Comparison of ENCODE assay signal across 13 cellular contexts in the genomic region with DNA sequence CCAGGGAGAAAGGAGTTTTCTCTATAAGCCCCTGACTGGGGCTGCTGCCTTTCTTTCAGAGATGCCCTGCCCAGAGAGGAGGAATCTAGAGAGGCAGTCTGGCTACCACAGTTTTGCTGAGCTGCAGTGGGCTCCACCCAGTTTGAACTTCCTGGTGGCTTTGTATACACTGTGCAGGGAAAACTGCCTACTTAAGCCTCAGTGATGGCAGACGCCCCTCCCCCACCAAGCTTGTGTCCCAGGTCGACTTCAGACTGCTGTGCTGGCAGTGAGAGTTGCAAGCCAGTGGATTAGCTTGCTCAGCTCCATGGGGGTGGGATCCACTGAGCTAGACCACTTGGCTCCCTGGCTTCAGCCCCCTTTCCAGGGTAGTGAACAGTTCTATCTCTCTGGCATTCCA. TPM values are rescaled to one million over a fixed set of nuclear protein-coding genes. Genes with fewer than 3 reads are reported as not detected.
DNase-seq lines count a peak whose midpoint lies in the region; ATAC-seq and TF ChIP-seq lines count a peak whose summit lies in the region.
"Not testable (repeated sequence)": the region's sequence is repeated elsewhere in the genome, so short reads cannot be mapped to it uniquely, and the experiment has no call there.
"Had no signal": no experiment of that assay in that cellular context is flagged by ENCODE, and none has a peak within 500 bp of the region (broad histone marks: within the 10 kb centered on the region; RNA-seq: fewer than 3 reads in every experiment).

No MANE protein-coding gene starts in this region.

- H3K4me1 ChIP-seq in NT2/D1 (ENCODE audit: insufficient read depth, insufficient read length); left ventricle myocardium inferior; right lobe of liver: not testable (repeated sequence)

- not testable (repeated sequence) for H3K27me3 ChIP-seq in NT2/D1 (ENCODE audit: insufficient read depth, insufficient read length); right lobe of liver
- H3K27me3 ChIP-seq in left ventricle myocardium inferior (ENCODE audit: low read depth) = peaks cover 11% of the 10 kb centered on the region

- H3K36me3 Mint-ChIP-seq in activated CD4-positive, alpha-beta T cell treated with anti-CD3 and anti-CD28 coated beads, Interleukin-2, amount 10 ng/mL, durations not matched to agents 24 days and 14 days (ENCODE audit: low read depth) = peaks cover 19% of the 10 kb centered on the region

- intact Hi-C loops in activated CD4-positive, alpha-beta T cell treated with anti-CD3 and anti-CD28 coated beads, Interleukin-2, amount 10 ng/mL, durations not matched to agents 24 days and 14 days (cut with micrococcal nuclease); left ventricle myocardium inferior (cut with micrococcal nuclease); right lobe of liver (cut with DNase I): not testable (repeated sequence)

- TF ChIP-seq POLR2A in right lobe of liver (IDR thresholded peaks at IDR 0.05) = not testable (repeated sequence)

- H3K27ac ChIP-seq in left ventricle myocardium inferior (replicated peaks); right lobe of liver: not testable (repeated sequence)

- ATAC-seq in right lobe of liver = peak in 2 of 4 donors; percentile 30 to 40

- H3K9me3 ChIP-seq in NT2/D1 (ENCODE audit: insufficient read depth, low read length); right lobe of liver: not testable (repeated sequence)
- H3K9me3 ChIP-seq in left ventricle myocardium inferior (replicated peaks) = peaks cover 30% of the 10 kb centered on the region

- DNase-seq in COLO668 (lab: John Stamatoyannopoulos, UW; ENCODE audit: unreplicated experiment) (peak; percentile 92), HuH-7 (ENCODE audit: low spot score) (peak; percentile 13), NCI-H2029 (lab: John Stamatoyannopoulos, UW) (peak; percentile 3), NT2/D1 (ENCODE audit: low read depth, low spot score) (peak; percentile 48), left ventricle myocardium inferior (peak; percentile 32), right lobe of liver (peak; percentile 28 to 58 (median 47)), retinal pigment epithelial cell (ENCODE audit: low read depth) (peak; percentile 38)
- peak; percentile 61 for DNase-seq in activated CD4-positive, alpha-beta T cell treated with anti-CD3 and anti-CD28 coated beads, Interleukin-2, amount 10 ng/mL, durations not matched to agents 24 days and 14 days

- not testable (repeated sequence) for H3K4me3 ChIP-seq in NT2/D1 (ENCODE audit: insufficient read length, low read depth); left ventricle myocardium inferior; right lobe of liver; retinal pigment epithelial cell (ENCODE audit: low read length)

- peaks cover 25% of the 10 kb centered on the region for H3K9me3 Mint-ChIP-seq in activated CD4-positive, alpha-beta T cell treated with anti-CD3 and anti-CD28 coated beads, Interleukin-2, amount 10 ng/mL, durations not matched to agents 24 days and 14 days

- not testable (repeated sequence) for H3K27ac Mint-ChIP-seq in activated CD4-positive, alpha-beta T cell treated with anti-CD3 and anti-CD28 coated beads, Interleukin-2, amount 10 ng/mL, durations not matched to agents 24 days and 14 days

- not testable (repeated sequence) for H3K4me1 Mint-ChIP-seq in activated CD4-positive, alpha-beta T cell treated with anti-CD3 and anti-CD28 coated beads, Interleukin-2, amount 10 ng/mL, durations not matched to agents 24 days and 14 days

- not testable (repeated sequence) for H3K9ac ChIP-seq in NT2/D1 (ENCODE audit: insufficient read length, low read depth)

- H3K4me3 Mint-ChIP-seq in activated CD4-positive, alpha-beta T cell treated with anti-CD3 and anti-CD28 coated beads, Interleukin-2, amount 10 ng/mL, durations not matched to agents 24 days and 14 days = not testable (repeated sequence)

- H3K27me3 Mint-ChIP-seq in activated CD4-positive, alpha-beta T cell treated with anti-CD3 and anti-CD28 coated beads, Interleukin-2, amount 10 ng/mL, durations not matched to agents 24 days and 14 days = peaks cover 17% of the 10 kb centered on the region

- TF ChIP-seq CTCF in left ventricle myocardium inferior (IDR thresholded peaks at IDR 0.05; ENCODE audit: borderline replicate concordance); right lobe of liver (IDR thresholded peaks at IDR 0.05); retinal pigment epithelial cell (conservative IDR thresholded peaks at IDR 0.05; ENCODE audit: low read depth, low read length): not testable (repeated sequence)

- WGBS in right lobe of liver (ENCODE audit: insufficient coverage, low coverage, low lambda C conversion rate, missing lambda C conversion rate) = no CpG with 5 or more reads among the region's 2 CpGs

- not testable (repeated sequence) for H3K36me3 ChIP-seq in NT2/D1 (ENCODE audit: insufficient read depth, insufficient read length, low read length); left ventricle myocardium inferior; right lobe of liver

RNA-seq across cellular contexts. Expression of a gene that starts 8.5 kb away (rescaled TPM):
- total RNA-seq in activated CD4-positive, alpha-beta T cell treated with anti-CD3 and anti-CD28 coated beads, Interleukin-2, amount 10 ng/mL, durations not matched to agents 24 days and 14 days = 0.26 and 0.40 TPM in 2 replicates
- not detected for total RNA-seq in left ventricle myocardium inferior
- under 1 TPM in 1 of 6 experiments, not detected in 5; 0.12 TPM for total RNA-seq in right lobe of liver
- total RNA-seq: bronchial epithelial cell, epithelial cell of proximal tubule, H1, pulmonary artery endothelial cell, skeletal muscle tissue had no signal

RNA-seq across cellular contexts. Expression of a gene that starts 38.3 kb away (rescaled TPM):
- 758 and 792 TPM in 2 replicates for total RNA-seq in activated CD4-positive, alpha-beta T cell treated with anti-CD3 and anti-CD28 coated beads, Interleukin-2, amount 10 ng/mL, durations not matched to agents 24 days and 14 days
- total RNA-seq in left ventricle myocardium inferior (14.1 TPM), right lobe of liver (10 to 100 TPM; 19.7 to 58.1 (median 22.8) TPM)

Comparison
In these comparisons a context has a peak if more than half of its experiments do, and no peak if none do; other contexts are left out.
1. DNase-seq: peak in every context shown above with its lines; median percentile 92 in COLO668; 61 in activated CD4-positive, alpha-beta T cell treated with anti-CD3 and anti-CD28 coated beads, Interleukin-2, amount 10 ng/mL, durations not matched to agents 24 days and 14 days; 48 in NT2/D1; 47 in right lobe of liver; 38 in retinal pigment epithelial cell; 32 in left ventricle myocardium inferior; 13 in HuH-7; 3 in NCI-H2029.
2. RNA of a gene that starts 38.3 kb away (total RNA-seq): 758 to 792 TPM in activated CD4-positive, alpha-beta T cell treated with anti-CD3 and anti-CD28 coated beads, Interleukin-2, amount 10 ng/mL, durations not matched to agents 24 days and 14 days; 19.7 to 58.1 TPM in right lobe of liver and 14.1 TPM in left ventricle myocardium inferior (single experiment); every median in the first group is over 10 times any median in the second.